8 cellular contexts compared by ENCODE assay signal in the genomic region with DNA sequence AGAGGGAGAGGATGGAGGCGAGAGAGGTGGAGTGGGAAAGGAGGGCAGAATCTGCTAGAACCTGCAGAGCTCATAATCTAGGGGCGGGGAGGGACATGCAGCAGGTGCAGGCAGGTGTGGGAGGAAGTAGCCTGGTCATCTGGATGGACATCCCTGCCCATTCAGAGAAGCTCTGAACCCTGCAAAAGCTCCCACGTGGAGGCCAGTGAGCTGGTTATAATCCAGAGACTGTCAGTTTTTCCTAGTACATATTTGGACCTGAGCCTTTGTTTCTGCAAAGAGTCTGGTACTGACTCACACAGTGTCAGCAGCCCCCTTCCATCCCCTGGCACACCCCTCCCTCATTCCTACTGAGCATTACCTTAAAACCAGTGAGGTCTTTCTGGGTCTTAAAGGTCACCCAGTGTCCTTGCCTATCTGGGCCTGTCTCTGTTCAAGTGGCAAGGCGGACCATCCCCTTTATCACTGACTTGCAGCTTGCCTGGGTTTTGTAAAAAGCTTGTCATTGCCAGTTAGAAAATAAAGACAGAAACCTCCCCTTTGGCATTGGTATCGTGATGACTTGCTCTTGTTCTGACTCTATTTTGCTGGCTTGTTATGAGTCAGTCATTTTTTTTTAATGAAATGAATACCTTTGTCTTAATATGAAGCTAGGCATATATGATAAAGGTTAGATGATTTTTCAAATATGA. TPM values are rescaled to one million over a fixed set of nuclear protein-coding genes. Genes with fewer than 3 reads are reported as not detected.
DNase-seq lines count a peak whose midpoint lies in the region; ATAC-seq and TF ChIP-seq lines count a peak whose summit lies in the region.

No MANE protein-coding gene starts in this region.

- H3K4me3 Mint-ChIP-seq in T-helper 17 cell: peak overlapping the region; percentile 90

- H3K27me3 Mint-ChIP-seq in T-helper 17 cell: no peaks in the 10 kb centered on the region

- WGBS in spleen, 5 donors: 55 to 74% (median 66%) methylated on average over 5 of the region's 5 CpGs

- H3K27ac Mint-ChIP-seq in T-helper 17 cell: peak overlapping the region; percentile 99

- DNase-seq in NCI-H2196 (lab: John Stamatoyannopoulos, UW; ENCODE audit: unreplicated experiment) (peak; percentile 46), NCI-H2196 treated with DMSO at 0.1 percent for 48 hours (lab: John Stamatoyannopoulos, UW; ENCODE audit: unreplicated experiment) (no peak), T-helper 17 cell (no peak), spleen (peak; percentile 63), ureter (ENCODE audit: low spot score) (no peak), islet precursor cell (no peak)
- DNase-seq in effector memory CD4-positive, alpha-beta T cell: no peak

- peak overlapping the region; percentile 67 for H3K27ac ChIP-seq in effector memory CD4-positive, alpha-beta T cell (ENCODE audit: insufficient read depth, low read length, poor library complexity, severe bottlenecking)
- peak overlapping the region; percentile 54 to 92 (median 85) for H3K27ac ChIP-seq in spleen

- intact Hi-C loops in spleen (cut with DNase I; ENCODE audit: low total_unique reads): no loop called here

- TF ChIP-seq POLR2A in spleen (IDR thresholded peaks at IDR 0.05): no peak

- H3K4me3 ChIP-seq in effector memory CD4-positive, alpha-beta T cell (ENCODE audit: insufficient read depth, low read depth, low read length, poor library complexity, severe bottlenecking): no peak overlapping the region
- peak overlapping the region in 1 of 8 donors; percentile 24 for H3K4me3 ChIP-seq in spleen

- no peaks in the 10 kb centered on the region for H3K36me3 ChIP-seq in effector memory CD4-positive, alpha-beta T cell (ENCODE audit: control insufficient read depth, insufficient read depth, low read length)
- no peaks in the 10 kb centered on the region for H3K36me3 ChIP-seq in spleen

- TF ChIP-seq CTCF in spleen (IDR thresholded peaks at IDR 0.05 in 8 of 11, conservative IDR thresholded peaks at IDR 0.05 in 3 of 11): no peak

- H3K36me3 Mint-ChIP-seq in T-helper 17 cell (ENCODE audit: low read depth): peaks cover 2% of the 10 kb centered on the region

- peaks cover 68% of the 10 kb centered on the region for H3K4me1 ChIP-seq in effector memory CD4-positive, alpha-beta T cell (ENCODE audit: control insufficient read depth, insufficient read depth, low read length, poor library complexity, severe bottlenecking)
- peaks cover 54 to 100% (median 92%) of the 10 kb centered on the region in 6 donors for H3K4me1 ChIP-seq in spleen

- peaks cover 43% of the 10 kb centered on the region for H3K4me1 Mint-ChIP-seq in T-helper 17 cell

- peak; percentile 64 for ATAC-seq in HG02973 (IDR thresholded peaks at IDR 0.05; ENCODE audit: unreplicated experiment)
- ATAC-seq in T-helper 17 cell: no peak

- H3K9me3 ChIP-seq in T-helper 17 cell (ENCODE audit: control insufficient read depth, low read length, poor library complexity, severe bottlenecking): no peaks in the 10 kb centered on the region
- H3K9me3 ChIP-seq in effector memory CD4-positive, alpha-beta T cell (ENCODE audit: control insufficient read depth, low read length): no peaks in the 10 kb centered on the region
- H3K9me3 ChIP-seq in spleen: no peaks in the 10 kb centered on the region

- no peaks in the 10 kb centered on the region for H3K27me3 ChIP-seq in effector memory CD4-positive, alpha-beta T cell (replicated peaks; ENCODE audit: control insufficient read depth, insufficient read depth, low read length, poor library complexity, severe bottlenecking)
- H3K27me3 ChIP-seq in spleen (replicated peaks in 1 of 7): no peaks in the 10 kb centered on the region

RNA-seq across cellular contexts. Expression of gene PTPRJ, which starts 26.1 kb away (rescaled TPM):
- total RNA-seq in T-helper 17 cell: 10 to 100 TPM; 33.2 to 83.9 TPM
- total RNA-seq in spleen: 100 to 1,000 TPM in 4 of 7 donors, 10 to 100 TPM in 3; 63.7 to 135 (median 100) TPM
- 10 to 100 TPM in 1 of 3 donors, 1 to 10 TPM in 2; 6.4 to 11.6 (median 10.0) TPM for polyA plus RNA-seq in spleen
- total RNA-seq in ureter: 18.0 TPM

Comparison
In these comparisons a context has a peak if more than half of its experiments do, and no peak if none do; other contexts are left out.
1. DNase-seq: peak in NCI-H2196 (single experiment) and spleen (single experiment); none in NCI-H2196 treated with DMSO at 0.1 percent for 48 hours (single experiment), T-helper 17 cell (0 of 3), effector memory CD4-positive, alpha-beta T cell (0 of 3), ureter (single experiment) and islet precursor cell (single experiment).